Comparison of ENCODE assay signal across 8 cellular contexts in genomic region chr12:49828143-49829091, GRCh38. TPM values are rescaled to one million over a fixed set of nuclear protein-coding genes. Genes with fewer than 3 reads are reported as not detected.
A peak's percentile ranks its signal among the peaks of the same experiment; 100 is the strongest.
DNase-seq lines count a peak whose midpoint lies in the region; ATAC-seq and TF ChIP-seq lines count a peak whose summit lies in the region.

Gene NCKAP5L, minus strand, starts transcription at chr12:49828413. Its CDS starts 24,369 bp downstream, at chr12:49804044.

- peaks cover 4% of the 10 kb centered on the region for H3F3A ChIP-seq in SK-N-SH (replicated peaks; ENCODE audit: insufficient read depth)

- H3K27me3 Mint-ChIP-seq in activated naive CD8-positive, alpha-beta T cell: no peaks in the 10 kb centered on the region

- peaks cover 15 to 29% of the 10 kb centered on the region in 2 experiments; a peak in 3 of 4 replicates for H3K4me1 ChIP-seq in SK-N-SH (ENCODE audit: control insufficient read depth in 1 of 2, insufficient read depth in 2 of 2, low read depth in 1 of 2, low read length in 1 of 2)
- H3K4me1 ChIP-seq in osteoblast (ENCODE audit: insufficient read depth, low read length): peaks cover 46% of the 10 kb centered on the region
- H3K4me1 ChIP-seq in testis: peaks cover 43% of the 10 kb centered on the region

- H3K4me3 ChIP-seq in SK-N-SH (ENCODE audit: low read depth in 2 of 2, low read length in 1 of 2) (peak within 1 kb of the TSS; percentile 87 to 92), osteoblast (ENCODE audit: insufficient read depth, low read length) (peak within 1 kb of the TSS; percentile 91), testis (peak within 1 kb of the TSS; percentile 76 to 90)

- H3K4me3 Mint-ChIP-seq in activated naive CD8-positive, alpha-beta T cell: peak within 1 kb of the TSS; percentile 94

- H3K9me3 ChIP-seq in SK-N-SH (no peaks in the 10 kb centered on the region), osteoblast (ENCODE audit: low read depth, low read length) (no peaks in the 10 kb centered on the region), testis (no peaks in the 10 kb centered on the region)

- peaks cover 32% of the 10 kb centered on the region for H3K4me1 Mint-ChIP-seq in activated naive CD8-positive, alpha-beta T cell (ENCODE audit: low read depth)

- H3K4me2 ChIP-seq in SK-N-SH (peak within 1 kb of the TSS; percentile 99), osteoblast (ENCODE audit: insufficient read depth, low read length) (peak within 1 kb of the TSS; percentile 95)

- H3K27me3 ChIP-seq in SK-N-SH (ENCODE audit: insufficient read depth): no peaks in the 10 kb centered on the region
- no peaks in the 10 kb centered on the region for H3K27me3 ChIP-seq in osteoblast (ENCODE audit: insufficient read depth, low read length)
- H3K27me3 ChIP-seq in testis: no peaks in the 10 kb centered on the region

- peak within 1 kb of the TSS; percentile 86 for H2AFZ ChIP-seq in SK-N-SH (ENCODE audit: low read depth)
- peak within 1 kb of the TSS; percentile 96 for H2AFZ ChIP-seq in osteoblast (ENCODE audit: low read length)

- POLR2A ChIA-PET in SK-N-SH (lab: Yijun Ruan, JAX): interaction anchor here (0.6 to 3.1 kb wide), 11 partner anchors 10 to 654 kb away, joined by 3 to 14 read pairs (median 4); partner anchors contain the start of genes BCDIN3D and TMBIM6

- TF ChIP-seq POLR2A in testis (IDR thresholded peaks at IDR 0.05): no peak

- peak within 1 kb of the TSS; percentile 96 for H3K27ac Mint-ChIP-seq in activated naive CD8-positive, alpha-beta T cell

- no peaks in the 10 kb centered on the region for H3K36me3 Mint-ChIP-seq in activated naive CD8-positive, alpha-beta T cell

- H3K79me2 ChIP-seq in SK-N-SH (ENCODE audit: insufficient read depth) (peaks cover 43% of the 10 kb centered on the region), osteoblast (ENCODE audit: insufficient read depth, low read length) (peaks cover 44% of the 10 kb centered on the region)

- peaks cover 35% of the 10 kb centered on the region for H4K20me1 ChIP-seq in SK-N-SH (ENCODE audit: insufficient read depth)
- peaks cover 37% of the 10 kb centered on the region for H4K20me1 ChIP-seq in osteoblast (ENCODE audit: insufficient read depth, low read length)

- WGBS in SK-N-SH (ENCODE audit: low lambda C conversion rate): 5% methylated on average over 17 of the region's 60 CpGs
- WGBS in testis, 2 donors: 1% methylated on average over 33 to 59 of the region's 60 CpGs

- H3K36me3 ChIP-seq in SK-N-SH (replicated peaks in 1 of 2; ENCODE audit: control insufficient read depth in 1 of 2, insufficient read depth in 2 of 2, low read length in 1 of 2) (peaks cover 0 to 7% of the 10 kb centered on the region in 2 experiments), osteoblast (ENCODE audit: insufficient read depth, low read length) (peaks cover 4% of the 10 kb centered on the region), testis (ENCODE audit: low read depth, missing control alignments) (no peaks in the 10 kb centered on the region)

- peak; percentile 92 for DNase-seq in GM04504 (ENCODE audit: low read depth)
- peak; percentile 76 for DNase-seq in NCI-H1092 (lab: John Stamatoyannopoulos, UW)
- peak; percentile 99 for DNase-seq in SK-N-SH
- peak; percentile 68 for DNase-seq in glomerular endothelial cell (ENCODE audit: extremely low read depth, low read depth, low spot score)
- DNase-seq in osteoblast (ENCODE audit: insufficient read length, low spot score, missing footprints): peak; percentile 98
- peak; percentile 98 for DNase-seq in testis

- H3K27ac ChIP-seq in SK-N-SH (ENCODE audit: low read depth in 2 of 2, low read length in 1 of 2): peak within 1 kb of the TSS; percentile 80 to 96
- H3K27ac ChIP-seq in osteoblast (ENCODE audit: low read depth, low read length): peak within 1 kb of the TSS; percentile 82
- peak within 1 kb of the TSS; percentile 83 to 90 for H3K27ac ChIP-seq in testis

- no peaks in the 10 kb centered on the region for H3K9me3 Mint-ChIP-seq in activated naive CD8-positive, alpha-beta T cell (ENCODE audit: low read depth)

- no peak for TF ChIP-seq EP300 in SK-N-SH (IDR thresholded peaks at IDR 0.05; ENCODE audit: borderline replicate concordance in 1 of 2, low read depth in 1 of 2, low read length in 1 of 2)

- intact Hi-C loops in testis (cut with DNase I; ENCODE audit: low total_unique reads): no loop called here

- ATAC-seq in HG02571 (IDR thresholded peaks at IDR 0.05; ENCODE audit: unreplicated experiment): peak; percentile 89

- peak within 1 kb of the TSS; percentile 83 for H3K9ac ChIP-seq in SK-N-SH

- H3K9me2 ChIP-seq in SK-N-SH: no peaks in the 10 kb centered on the region

- CTCF ChIA-PET in SK-N-SH (lab: Yijun Ruan, JAX): interaction anchor here (0.8 to 7.5 kb wide), 5 partner anchors 8 to 117 kb away, joined by 3 to 51 read pairs (median 5); no protein-coding TSS in a partner anchor

- TF ChIP-seq CTCF in SK-N-SH (IDR thresholded peaks at IDR 0.05) (no peak), osteoblast (IDR thresholded peaks at IDR 0.05; ENCODE audit: extremely low read depth, low read depth, low read length) (no peak), testis (IDR thresholded peaks at IDR 0.05) (no peak)

- TF ChIP-seq RAD21 in SK-N-SH (IDR thresholded peaks at IDR 0.05; ENCODE audit: low read length): no peak

TF ChIP-seq in SK-N-SH, 30 proteins besides CTCF, POLR2A, EP300 and RAD21 (continues in another document):
- TF ChIP-seq PBX3 (IDR thresholded peaks at IDR 0.05): no peak
- TF ChIP-seq JUND (IDR thresholded peaks at IDR 0.05): no peak
- peak; percentile 44 for TF ChIP-seq TAF1 (IDR thresholded peaks at IDR 0.05; ENCODE audit: borderline replicate concordance, low read depth, low read length)
- no peak for TF ChIP-seq USF2 (IDR thresholded peaks at IDR 0.05; ENCODE audit: borderline replicate concordance, low read depth, low read length)
- TF ChIP-seq CHD2 (IDR thresholded peaks at IDR 0.05; ENCODE audit: low read length, partially characterized antibody): peak; percentile 54
- TF ChIP-seq EZH2phosphoT487 (IDR thresholded peaks at IDR 0.05; ENCODE audit: borderline replicate concordance, low read depth): no peak
- TF ChIP-seq FOXJ3 (CRISPR knock-in tag; IDR thresholded peaks at IDR 0.05): no peak
- TF ChIP-seq MAX (IDR thresholded peaks at IDR 0.05; ENCODE audit: low read depth): peak; percentile 71
- TF ChIP-seq RXRA (IDR thresholded peaks at IDR 0.05; ENCODE audit: borderline replicate concordance, low read depth): no peak
- peak; percentile 59; the same call in 1 of the 2 replicates for TF ChIP-seq TCF12 (IDR thresholded peaks at IDR 0.05)
- TF ChIP-seq FOXM1 (IDR thresholded peaks at IDR 0.05; ENCODE audit: low read depth): no peak
- TF ChIP-seq YY1 (IDR thresholded peaks at IDR 0.05; ENCODE audit: low read depth): peak; percentile 33; the same call in 1 of the 2 replicates
- peak; percentile 73 for TF ChIP-seq ELF1 (IDR thresholded peaks at IDR 0.05)
- no peak for TF ChIP-seq USF1 (IDR thresholded peaks at IDR 0.05; ENCODE audit: borderline replicate concordance, low read depth)
- no peak for TF ChIP-seq ZBTB33 (IDR thresholded peaks at IDR 0.05; ENCODE audit: borderline replicate concordance, low read depth)
- no peak for TF ChIP-seq FOSL2 (IDR thresholded peaks at IDR 0.05; ENCODE audit: borderline replicate concordance, low read depth)

RNA-seq across cellular contexts. Expression of gene NCKAP5L, which starts in this region (rescaled TPM):
- polyA plus RNA-seq in SK-N-SH (2012; rRNA removed): 8.7 and 8.9 TPM in 2 replicates
- polyA plus RNA-seq in SK-N-SH (2012; cell fraction: cytosol; rRNA removed): 2.3 and 4.2 TPM in 2 replicates
- polyA plus RNA-seq in SK-N-SH (2012; cell fraction: nucleus; rRNA removed): 31.2 and 32.9 TPM in 2 replicates
- total RNA-seq in glomerular endothelial cell: 36.1 and 63.0 TPM in 2 replicates
- total RNA-seq in osteoblast: 34.8 and 40.5 TPM in 2 replicates
- 10 to 100 TPM; 63.5 to 79.7 TPM for total RNA-seq in testis
- polyA plus RNA-seq in testis (ENCODE audit: insufficient read depth, low read depth, low replicate concordance): 22.0 TPM

Comparison
In these comparisons a context has a peak if more than half of its experiments do, and no peak if none do; other contexts are left out.
1. Peak in every context shown above with its lines: DNase-seq, ATAC-seq, H3K4me3 ChIP-seq and H3K27ac ChIP-seq.